In the genomic region with DNA sequence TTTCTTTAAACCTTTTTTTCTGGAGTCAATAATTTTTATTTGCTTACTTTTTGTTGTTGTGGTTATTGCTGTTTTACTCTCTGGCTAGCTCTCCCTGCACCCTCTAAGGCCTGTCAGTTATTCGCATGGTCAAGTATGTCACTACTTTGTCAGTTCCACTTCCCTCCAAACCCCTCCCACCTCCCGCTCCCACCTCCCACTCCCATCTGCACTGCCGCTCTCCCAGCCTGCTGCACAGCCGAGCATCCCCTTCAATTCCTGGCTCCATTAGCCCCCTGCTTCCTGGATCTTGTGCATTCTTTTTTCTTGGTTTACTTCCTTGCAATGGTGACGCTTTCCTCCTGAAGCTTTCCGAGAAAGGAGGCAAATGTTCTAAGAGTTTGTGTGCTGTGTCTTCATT, we compare ENCODE assay signal across 24 cellular contexts.
"Had no signal": no experiment of that assay in that cellular context is flagged by ENCODE, and none has a peak within 500 bp of the region (broad histone marks: within the 10 kb centered on the region; RNA-seq: fewer than 3 reads in every experiment).

No MANE protein-coding gene starts in this region.

- H3K9me3 Mint-ChIP-seq: activated B cell treated with CpG ODN at 0.5 μM for 24 hours; activated CD4-positive, alpha-beta memory T cell treated with anti-CD3 and anti-CD28 coated beads for 36 hours; activated CD4-positive, alpha-beta T cell treated with anti-CD3 and anti-CD28 coated beads, Interleukin-2, amount 10 ng/mL, durations not matched to agents 24 days and 14 days; activated naive CD4-positive, alpha-beta T cell treated with anti-CD3 and anti-CD28 coated beads, Interleukin-2, amount 10 ng/mL, durations not matched to agents 7 days and 5 days; activated naive CD8-positive, alpha-beta T cell treated with anti-CD3 and anti-CD28 coated beads, Interleukin-2, amount 10 ng/mL, durations not matched to agents 7 days and 5 days; activated T-cell treated with anti-CD3 and anti-CD28 coated beads, Interleukin-2, amount 50 U/mL, for 4 hours; T-helper 1 cell treated with Interleukin-12 subunit alpha and Interleukin-12 subunit beta and Interleukin-4 antibody, amounts not matched to agents 30 μg/mL and 1 μg/mL, for 36 hours had no signal

- H3K9me3 ChIP-seq: adrenal gland, SJSA1 had no signal

- H3K27ac Mint-ChIP-seq: activated B cell treated with CpG ODN at 0.5 μM for 24 hours; activated CD4-positive, alpha-beta memory T cell treated with anti-CD3 and anti-CD28 coated beads for 36 hours; activated CD4-positive, alpha-beta T cell treated with anti-CD3 and anti-CD28 coated beads, Interleukin-2, amount 10 ng/mL, durations not matched to agents 24 days and 14 days; activated naive CD4-positive, alpha-beta T cell treated with anti-CD3 and anti-CD28 coated beads, Interleukin-2, amount 10 ng/mL, durations not matched to agents 7 days and 5 days; activated naive CD8-positive, alpha-beta T cell treated with anti-CD3 and anti-CD28 coated beads, Interleukin-2, amount 10 ng/mL, durations not matched to agents 7 days and 5 days; T-helper 1 cell treated with Interleukin-12 subunit alpha and Interleukin-12 subunit beta and Interleukin-4 antibody, amounts not matched to agents 30 μg/mL and 1 μg/mL, for 36 hours had no signal

- H3K4me1 ChIP-seq: adrenal gland, SJSA1 had no signal

- H3K36me3 ChIP-seq: adrenal gland, SJSA1 had no signal

- H3K27me3 ChIP-seq: adrenal gland had no signal

- H3K36me3 Mint-ChIP-seq: activated CD4-positive, alpha-beta memory T cell treated with anti-CD3 and anti-CD28 coated beads for 36 hours; activated naive CD4-positive, alpha-beta T cell treated with anti-CD3 and anti-CD28 coated beads, Interleukin-2, amount 10 ng/mL, durations not matched to agents 7 days and 5 days; activated naive CD8-positive, alpha-beta T cell treated with anti-CD3 and anti-CD28 coated beads, Interleukin-2, amount 10 ng/mL, durations not matched to agents 7 days and 5 days had no signal

- H3K4me3 ChIP-seq: adrenal gland, SJSA1 had no signal

- H3K4me1 Mint-ChIP-seq: activated B cell treated with CpG ODN at 0.5 μM for 24 hours; activated CD4-positive, alpha-beta T cell treated with anti-CD3 and anti-CD28 coated beads, Interleukin-2, amount 10 ng/mL, durations not matched to agents 24 days and 14 days; activated naive CD4-positive, alpha-beta T cell treated with anti-CD3 and anti-CD28 coated beads, Interleukin-2, amount 10 ng/mL, durations not matched to agents 7 days and 5 days; activated naive CD8-positive, alpha-beta T cell treated with anti-CD3 and anti-CD28 coated beads, Interleukin-2, amount 10 ng/mL, durations not matched to agents 7 days and 5 days had no signal

- DNase-seq: activated B cell treated with CpG ODN at 0.5 μM for 24 hours; activated CD4-positive, alpha-beta memory T cell treated with anti-CD3 and anti-CD28 coated beads for 36 hours; activated CD4-positive, alpha-beta T cell treated with anti-CD3 and anti-CD28 coated beads for 1 hour; activated CD4-positive, alpha-beta T cell treated with anti-CD3 and anti-CD28 coated beads, Interleukin-2, amount 10 ng/mL, durations not matched to agents 24 days and 14 days; activated CD8-positive, alpha-beta memory T cell treated with anti-CD3 and anti-CD28 coated beads for 24 hours; activated effector memory CD4-positive, alpha-beta T cell treated with anti-CD3 and anti-CD28 coated beads, Interleukin-2, amount 50 U/mL, for 16 hours; activated naive CD4-positive, alpha-beta T cell treated with anti-CD3 and anti-CD28 coated beads, Interleukin-2, amount 10 ng/mL, durations not matched to agents 7 days and 5 days; activated naive CD8-positive, alpha-beta T cell treated with anti-CD3 and anti-CD28 coated beads, Interleukin-2, amount 10 ng/mL, durations not matched to agents 7 days and 5 days; activated T-cell treated with anti-CD3 and anti-CD28 coated beads, Interleukin-2, amount 50 U/mL, for 4 hours; adrenal gland; anterior cingulate cortex; cerebellar nuclear complex; Kasumi-1; KBM-7; NCI-H1105; NCI-H1436; NCI-H187; NCI-H2081; NCI-H446; NCI-H524; RPMI8226; SHP77 had no signal

- H3K27ac ChIP-seq: adrenal gland, SJSA1 had no signal

- H3K4me3 Mint-ChIP-seq: activated B cell treated with CpG ODN at 0.5 μM for 24 hours; activated CD4-positive, alpha-beta memory T cell treated with anti-CD3 and anti-CD28 coated beads for 36 hours; activated CD4-positive, alpha-beta T cell treated with anti-CD3 and anti-CD28 coated beads, Interleukin-2, amount 10 ng/mL, durations not matched to agents 24 days and 14 days; activated naive CD4-positive, alpha-beta T cell treated with anti-CD3 and anti-CD28 coated beads, Interleukin-2, amount 10 ng/mL, durations not matched to agents 7 days and 5 days; activated naive CD8-positive, alpha-beta T cell treated with anti-CD3 and anti-CD28 coated beads, Interleukin-2, amount 10 ng/mL, durations not matched to agents 7 days and 5 days; activated T-cell treated with anti-CD3 and anti-CD28 coated beads, Interleukin-2, amount 50 U/mL, for 4 hours; T-helper 1 cell treated with Interleukin-12 subunit alpha and Interleukin-12 subunit beta and Interleukin-4 antibody, amounts not matched to agents 30 μg/mL and 1 μg/mL, for 36 hours had no signal
